In the genomic region with DNA sequence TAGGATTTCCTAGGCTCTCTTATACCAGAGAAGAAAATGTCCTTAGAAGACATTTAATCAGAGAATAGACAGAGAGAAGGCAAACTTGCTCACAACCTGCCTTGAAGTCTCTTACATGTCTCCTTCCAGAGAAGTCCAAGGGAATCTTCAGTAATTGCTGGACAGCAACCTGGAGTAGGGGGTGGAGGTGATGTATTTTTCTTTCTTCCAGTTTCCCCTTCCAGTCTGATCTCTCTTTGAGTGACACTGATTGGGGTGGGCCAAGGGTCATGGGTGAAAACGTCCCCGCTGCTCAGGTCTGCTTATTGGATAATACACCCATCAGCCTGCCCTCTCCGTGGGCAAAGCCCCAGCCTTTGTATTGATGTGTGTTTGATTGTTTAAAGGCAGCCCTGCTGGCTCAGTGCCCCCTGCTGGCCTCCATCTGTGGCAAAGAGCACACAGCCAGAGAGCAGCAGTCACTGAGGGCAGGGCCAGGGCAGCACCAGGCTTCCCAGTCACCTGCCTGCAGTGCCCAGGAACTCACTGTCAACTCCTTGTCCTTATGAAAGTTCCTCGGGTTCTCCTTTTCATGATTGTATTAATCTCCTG, we compare ENCODE assay signal across 2 cellular contexts.
TF ChIP-seq lines count a peak whose summit lies in the region.

No MANE protein-coding gene starts in this region.

TF ChIP-seq in IMR-90, 13 proteins besides CTCF, POLR2A, EP300 and RAD21:
- TF ChIP-seq MXI1 (IDR thresholded peaks at IDR 0.05; ENCODE audit: borderline replicate concordance, low read depth, low read length) (no peak), SMC3 (IDR thresholded peaks at IDR 0.05; ENCODE audit: low read depth, low read length) (0 out of 2 replicates have a peak, but pooled peaks have one; percentile 6), BHLHE40 (IDR thresholded peaks at IDR 0.05; ENCODE audit: low read depth, low read length) (no peak)
- TF ChIP-seq, protein P1, sequence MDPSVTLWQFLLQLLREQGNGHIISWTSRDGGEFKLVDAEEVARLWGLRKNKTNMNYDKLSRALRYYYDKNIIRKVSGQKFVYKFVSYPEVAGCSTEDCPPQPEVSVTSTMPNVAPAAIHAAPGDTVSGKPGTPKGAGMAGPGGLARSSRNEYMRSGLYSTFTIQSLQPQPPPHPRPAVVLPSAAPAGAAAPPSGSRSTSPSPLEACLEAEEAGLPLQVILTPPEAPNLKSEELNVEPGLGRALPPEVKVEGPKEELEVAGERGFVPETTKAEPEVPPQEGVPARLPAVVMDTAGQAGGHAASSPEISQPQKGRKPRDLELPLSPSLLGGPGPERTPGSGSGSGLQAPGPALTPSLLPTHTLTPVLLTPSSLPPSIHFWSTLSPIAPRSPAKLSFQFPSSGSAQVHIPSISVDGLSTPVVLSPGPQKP (IDR thresholded peaks at IDR 0.05; ENCODE audit: borderline replicate concordance, low read depth, low read length), result no peak

TF ChIP-seq in endothelial cell of umbilical vein, 7 proteins besides CTCF, POLR2A, EP300 and RAD21:
- TF ChIP-seq GATA2 (IDR thresholded peaks at IDR 0.05; ENCODE audit: insufficient read depth, insufficient read length, low read depth, low read length) (no peak), FOS (IDR thresholded peaks at IDR 0.05; ENCODE audit: borderline replicate concordance, insufficient read depth, low read length) (no peak), MAX (IDR thresholded peaks at IDR 0.05; ENCODE audit: insufficient read depth, insufficient read length) (no peak), EZH2 (IDR thresholded peaks at IDR 0.05; ENCODE audit: borderline replicate concordance, low read depth, low read length, severe bottlenecking) (no peak)
TF ChIP-seq in endothelial cell of umbilical vein: peak in this region for 0.
